ENCODE assay signal across 18 cellular contexts in the genomic region with DNA sequence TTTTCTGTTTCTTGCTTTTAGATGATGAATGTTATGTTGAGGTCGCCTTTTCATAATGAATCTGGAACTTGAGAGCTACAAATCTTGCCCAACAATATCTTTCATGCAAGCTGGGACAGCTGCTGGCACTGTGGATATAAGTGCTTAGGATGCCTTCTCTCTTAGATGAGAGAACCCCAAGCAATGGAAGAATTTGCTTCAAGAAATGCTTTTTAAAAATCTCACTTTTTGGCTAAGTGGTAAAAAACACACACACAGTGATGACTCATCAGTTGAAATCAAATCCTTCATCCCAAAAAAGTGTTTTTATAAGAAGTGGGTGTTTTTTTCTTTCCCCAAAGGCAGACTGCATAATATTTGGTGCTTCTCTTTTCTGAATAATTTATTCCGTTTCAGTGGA. TPM values are rescaled to one million over a fixed set of nuclear protein-coding genes. Genes with fewer than 3 reads are reported as not detected.
DNase-seq lines count a peak whose midpoint lies in the region; ATAC-seq and TF ChIP-seq lines count a peak whose summit lies in the region.
"Had no signal": no experiment of that assay in that cellular context is flagged by ENCODE, and none has a peak within 500 bp of the region (broad histone marks: within the 10 kb centered on the region; RNA-seq: fewer than 3 reads in every experiment).

No MANE protein-coding gene starts in this region.

- H3K4me3 ChIP-seq in coronary artery (no peak overlapping the region), suprapubic skin (no peak overlapping the region)
- H3K4me3 ChIP-seq: colonic mucosa had no signal

- no peak for TF ChIP-seq POLR2A in suprapubic skin (IDR thresholded peaks at IDR 0.05)

- 25% methylated on average over 2 of the region's 2 CpGs for WGBS in suprapubic skin

- TF ChIP-seq EP300 in suprapubic skin (IDR thresholded peaks at IDR 0.05) = no peak

- DNase-seq in HCEC 1CT (peak; percentile 60), coronary artery (ENCODE audit: low spot score) (no peak), iris pigment epithelial cell (ENCODE audit: low read depth) (peak; percentile 80), suprapubic skin (ENCODE audit: low spot score in 2 of 2) (no peak), NCI-H146 treated with DMSO at 0.1 percent for 48 hours (lab: John Stamatoyannopoulos, UW; ENCODE audit: unreplicated experiment) (no peak)
- DNase-seq: activated naive CD8-positive, alpha-beta T cell treated with anti-CD3 and anti-CD28 coated beads for 36 hours; CD4-positive, alpha-beta T cell; colonic mucosa; Karpas-422; kidney; NCI-H1930; NCI-H774; SHP77 treated with DMSO at 0.1 percent for 48 hours; stimulated activated CD4-positive, alpha-beta T cell treated with anti-CD3 and anti-CD28 coated beads, Interleukin-4, amount 100 ng/mL, for 4 hours had no signal

- peaks cover 29% of the 10 kb centered on the region for H3K4me1 ChIP-seq in suprapubic skin
- H3K4me1 ChIP-seq: colonic mucosa had no signal

- H3K27ac ChIP-seq in coronary artery = peak overlapping the region; percentile 2 to 86
- peak overlapping the region; percentile 68 for H3K27ac ChIP-seq in suprapubic skin
- H3K27ac ChIP-seq: colonic mucosa had no signal

- no peaks in the 10 kb centered on the region for H3K9me3 ChIP-seq in suprapubic skin
- H3K9me3 ChIP-seq: colonic mucosa had no signal

- TF ChIP-seq CTCF in coronary artery (IDR thresholded peaks at IDR 0.05) = no peak
- no peak for TF ChIP-seq CTCF in suprapubic skin (IDR thresholded peaks at IDR 0.05)

- no peaks in the 10 kb centered on the region for H3K27me3 ChIP-seq in suprapubic skin
- H3K27me3 ChIP-seq: colonic mucosa had no signal

- ATAC-seq in HG02623 (IDR thresholded peaks at IDR 0.05; ENCODE audit: unreplicated experiment) (no peak), HG03280 (IDR thresholded peaks at IDR 0.05; ENCODE audit: unreplicated experiment) (no peak), HG03432 (IDR thresholded peaks at IDR 0.05; ENCODE audit: unreplicated experiment) (no peak)
- ATAC-seq: stimulated activated memory B cell treated with anti-CD40 and anti-IgM and Interleukin-4, amounts not matched to agents 10 μg/mL and 1 μg/mL and 100 μg/mL, for 72 hours had no signal

- H3K36me3 ChIP-seq in suprapubic skin = no peaks in the 10 kb centered on the region
- H3K36me3 ChIP-seq: colonic mucosa had no signal

RNA-seq across cellular contexts. Expression of gene GALNT15, which starts 38.4 kb away (rescaled TPM):
- 100 to 1,000 TPM in 1 of 4 donors, 10 to 100 TPM in 3; 15.5 to 113 (median 49.1) TPM for total RNA-seq in suprapubic skin
- total RNA-seq: activated naive CD8-positive, alpha-beta T cell treated with anti-CD3 and anti-CD28 coated beads for 36 hours; CD4-positive, alpha-beta T cell had no signal

Comparison
In these comparisons a context has a peak if more than half of its experiments do, and no peak if none do; other contexts are left out.
1. DNase-seq: peak in HCEC 1CT (single experiment) and iris pigment epithelial cell (single experiment); none in coronary artery (single experiment), suprapubic skin (0 of 2) and NCI-H146 treated with DMSO at 0.1 percent for 48 hours (single experiment).